Comparison of ENCODE assay signal across 8 cellular contexts in the genomic region with DNA sequence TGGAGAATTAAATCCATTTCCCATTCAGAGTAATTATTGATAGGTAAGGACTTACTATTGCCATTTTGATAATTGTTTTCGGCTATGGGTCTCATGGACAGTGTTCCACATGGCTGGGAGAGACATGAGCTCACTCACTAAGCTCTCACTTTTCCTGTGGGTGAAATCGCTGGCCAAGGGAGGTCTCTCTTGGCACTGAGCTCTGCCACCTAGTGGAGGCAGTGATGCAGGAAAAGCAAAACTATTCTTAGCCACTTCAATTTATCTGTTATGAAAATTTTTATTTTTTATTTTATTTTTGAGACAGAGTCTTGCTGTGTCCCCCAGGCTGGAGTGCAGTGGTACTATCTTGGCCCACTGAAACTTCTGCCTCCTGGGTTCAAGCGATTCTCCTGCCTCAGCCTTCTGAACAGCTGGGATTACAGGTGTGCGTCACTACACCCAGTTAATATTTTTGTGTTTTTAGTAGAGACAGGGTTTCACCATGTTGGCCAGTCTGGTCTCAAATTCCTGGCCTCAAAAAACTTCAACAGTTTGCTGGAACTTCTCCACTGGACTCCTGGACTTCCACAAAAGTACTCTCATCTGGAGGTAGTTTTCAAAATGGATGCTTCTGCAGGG. TPM values are rescaled to one million over a fixed set of nuclear protein-coding genes. Genes with fewer than 3 reads are reported as not detected.
DNase-seq lines count a peak whose midpoint lies in the region; TF ChIP-seq lines count a peak whose summit lies in the region.

No MANE protein-coding gene starts in this region.

- H3K4me3 ChIP-seq in PC-9 (no peak overlapping the region), fibroblast of villous mesenchyme (ENCODE audit: low read depth, low read length) (no peak overlapping the region), transverse colon (no peak overlapping the region)

- WGBS in transverse colon (ENCODE audit: low coverage in 1 of 2), 2 donors: 7 to 31% methylated on average over 3 to 4 of the region's 4 CpGs

- H3K4me2 ChIP-seq in PC-9: peak overlapping the region; percentile 18; the same call in 1 of the 2 replicates

- peaks cover 10% of the 10 kb centered on the region for H3F3A ChIP-seq in PC-9 (ENCODE audit: insufficient read depth, low read depth)

- no peaks in the 10 kb centered on the region for H3K9me2 ChIP-seq in PC-9 (ENCODE audit: insufficient read depth)

- DNase-seq in DMS53 (lab: John Stamatoyannopoulos, UW) (peak; percentile 84), KBM-7 (peak; percentile 72), PC-9 (peak; percentile 54 to 69), activated T-helper 1 cell treated with Interleukin-2 at 50 U/mL for 16 hours (ENCODE audit: low read depth) (peak; percentile 27), fibroblast of villous mesenchyme (ENCODE audit: low read depth) (peak; percentile 76), nucleus accumbens (lab: John Stamatoyannopoulos, UW) (peak in 50 of 56 donors; percentile 4 to 87 (median 58)), transverse colon (peak; percentile 67), middle frontal gyrus (ENCODE audit: extremely low spot score, low spot score) (no peak)

- H3K27ac ChIP-seq in PC-9 (no peak overlapping the region), transverse colon (no peak overlapping the region)

- peak; percentile 81 for TF ChIP-seq CTCF in PC-9 (conservative IDR thresholded peaks at IDR 0.05)
- TF ChIP-seq CTCF in fibroblast of villous mesenchyme (IDR thresholded peaks at IDR 0.05; ENCODE audit: insufficient read depth, low read depth, low read length): peak; percentile 90
- peak; percentile 63 to 85 (median 74) for TF ChIP-seq CTCF in transverse colon (IDR thresholded peaks at IDR 0.05)

- no peak overlapping the region for H2AFZ ChIP-seq in PC-9

- no peaks in the 10 kb centered on the region for H3K36me3 ChIP-seq in PC-9 (ENCODE audit: low read depth)
- H3K36me3 ChIP-seq in transverse colon: no peaks in the 10 kb centered on the region

- no peak for TF ChIP-seq POLR2A in transverse colon (IDR thresholded peaks at IDR 0.05)

- POLR2A ChIA-PET in PC-9 (lab: Charles Lee; ENCODE audit: unreplicated experiment): interaction anchor here (0.6 to 1.1 kb wide), 3 partner anchors 43 to 761 kb away, joined by 4 to 13 read pairs (median 6); no protein-coding TSS in a partner anchor

- CTCF ChIA-PET in PC-9 (lab: Charles Lee): interaction anchor here (0.6 to 2.9 kb wide), 18 partner anchors 25 to 853 kb away, joined by 3 to 56 read pairs (median 4); a partner anchor contains a TSS

- BruUV-seq in PC-9 (replicated peaks; lab: Mats Ljungman, UMichigan): no TSS peak

- in situ Hi-C loops in KBM-7 (cut with MboI; ENCODE audit: low pct_unique_long_range_greater_than_20kb, low sequenced_read_pairs): no loop called here
- in situ Hi-C loops in transverse colon (cut with MboI; ENCODE audit: low pct_ligation_motif_present in 1 of 4, low pct_unique_long_range_greater_than_20kb in 1 of 4, low sequenced_read_pairs in 3 of 4): no loop called here

- 0 out of 2 replicates have a peak, but pooled peaks cover 3% of the 10 kb centered on the region for H3K79me2 ChIP-seq in PC-9 (ENCODE audit: low read depth)

- no peak for TF ChIP-seq EP300 in transverse colon (IDR thresholded peaks at IDR 0.05; ENCODE audit: low read depth)

- H3K4me1 ChIP-seq in PC-9 (replicated peaks; ENCODE audit: insufficient read depth): peaks cover 15% of the 10 kb centered on the region
- peaks cover 4 to 7% (median 6%) of the 10 kb centered on the region in 4 donors for H3K4me1 ChIP-seq in transverse colon

- intact Hi-C loops in PC-9 (cut with micrococcal nuclease; ENCODE audit: unreplicated experiment): loop anchor here (1.0 to 2.0 kb wide), 3 partner anchors 43 to 296 kb away; no protein-coding TSS in a partner anchor
- intact Hi-C loops in transverse colon (cut with DNase I; ENCODE audit: low total_unique reads): no loop called here

- no peaks in the 10 kb centered on the region for H3K9me3 ChIP-seq in PC-9 (ENCODE audit: insufficient read depth, low read depth)
- H3K9me3 ChIP-seq in transverse colon: no peaks in the 10 kb centered on the region

- no peaks in the 10 kb centered on the region for H3K27me3 ChIP-seq in PC-9 (ENCODE audit: insufficient read depth, low read depth)
- H3K27me3 ChIP-seq in transverse colon: no peaks in the 10 kb centered on the region

- H4K20me1 ChIP-seq in PC-9 (ENCODE audit: insufficient read depth): no peaks in the 10 kb centered on the region

RNA-seq across cellular contexts. Expression of a gene that starts 4.7 kb away (rescaled TPM):
- total RNA-seq in PC-9 (2021) (40.1 and 65.0 TPM in 2 replicates), fibroblast of villous mesenchyme (48.3 and 77.3 TPM in 2 replicates), transverse colon (10 to 100 TPM; 18.3 to 68.6 (median 42.8) TPM)

RNA-seq across cellular contexts. Expression of a gene that starts 16.0 kb away (rescaled TPM):
- total RNA-seq in PC-9 (2021) (not detected in 2 replicates), fibroblast of villous mesenchyme (not detected in 2 replicates), transverse colon (not detected)

RNA-seq across cellular contexts. Expression of a gene that starts 56.0 kb away (rescaled TPM):
- total RNA-seq in PC-9 (2021) (58.2 and 74.7 TPM in 2 replicates), fibroblast of villous mesenchyme (28.3 and 34.5 TPM in 2 replicates), transverse colon (10 to 100 TPM; 11.3 to 20.2 (median 16.1) TPM)
